ENCODE assay signal across 8 cellular contexts in the genomic region with DNA sequence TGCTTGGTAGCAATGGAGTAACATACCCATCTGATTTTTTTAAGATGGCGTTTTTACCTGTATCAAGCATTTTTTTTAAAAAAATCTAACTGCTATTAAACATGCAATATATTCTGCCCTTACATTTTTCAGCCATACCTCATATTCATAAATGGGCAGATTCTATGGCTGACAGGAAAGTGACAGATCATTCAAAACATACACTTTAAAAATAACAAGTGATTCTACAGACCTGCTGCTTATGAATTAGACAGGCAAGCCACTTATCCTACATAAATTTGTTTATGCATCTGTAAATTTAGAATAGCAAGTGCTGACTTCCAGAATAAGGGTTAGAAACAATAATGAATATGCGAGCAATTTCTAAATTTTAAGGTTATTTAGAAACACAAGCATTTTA.
"Had no signal": no experiment of that assay in that cellular context is flagged by ENCODE, and none has a peak within 500 bp of the region (broad histone marks: within the 10 kb centered on the region; RNA-seq: fewer than 3 reads in every experiment).

No MANE protein-coding gene starts in this region.

- H3K4me3 Mint-ChIP-seq: GM23338, H9, HFFc6 had no signal

- H2AFZ ChIP-seq: GM23248 had no signal

- H3K4me1 Mint-ChIP-seq: H9 had no signal

- H3K9me3 ChIP-seq: HAP-1 had no signal

- H3K4me2 ChIP-seq: GM23338 had no signal

- H3K27ac Mint-ChIP-seq: H9, HFFc6 had no signal

- H3K27ac ChIP-seq: GM23248 had no signal

- H3K36me3 ChIP-seq: HAP-1 had no signal

- H3K4me1 ChIP-seq: HAP-1 had no signal

- H3K4me3 ChIP-seq: GM23248, GM23338, HAP-1 had no signal

- DNase-seq: GM23248, GOT3, H7, H9, HCEC 1CT, HFFc6 had no signal

- H3K9ac ChIP-seq: GM23248 had no signal
